8 cellular contexts compared by ENCODE assay signal in the genomic region with DNA sequence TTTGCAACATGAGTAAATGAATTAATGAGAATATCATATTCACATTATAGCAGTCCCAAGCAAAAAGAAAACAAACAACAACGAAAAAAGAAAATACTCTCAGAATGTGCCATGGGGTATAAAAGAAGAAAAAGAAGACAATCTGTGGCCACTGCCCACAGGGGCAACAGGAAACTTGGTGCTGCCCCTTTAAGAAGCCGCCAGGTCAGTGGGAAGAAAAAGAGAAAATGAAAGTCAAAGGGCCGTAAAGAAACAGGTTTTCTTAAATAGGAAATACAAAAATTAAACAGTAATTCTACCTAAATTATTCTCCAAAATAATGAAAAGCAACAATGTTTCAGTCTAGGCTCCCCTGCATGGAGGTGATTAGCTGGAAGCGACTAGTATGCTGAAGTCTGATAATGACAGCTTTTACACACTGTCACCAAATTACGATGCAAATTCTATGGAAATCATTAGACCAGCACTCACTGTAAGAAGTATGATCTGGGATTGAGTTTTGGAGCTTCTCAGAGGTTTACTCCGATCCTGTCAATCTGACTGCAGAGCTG. TPM values are rescaled to one million over a fixed set of nuclear protein-coding genes. Genes with fewer than 3 reads are reported as not detected.
DNase-seq lines count a peak whose midpoint lies in the region; ATAC-seq and TF ChIP-seq lines count a peak whose summit lies in the region.

No MANE protein-coding gene starts in this region.

- peak overlapping the region; percentile 38 for H3K4me3 ChIP-seq in RWPE2 (ENCODE audit: severe bottlenecking)
- H3K4me3 ChIP-seq in gastroesophageal sphincter: peak overlapping the region; percentile 42 to 51
- peak overlapping the region in 2 of 3 donors; percentile 17 to 20 for H3K4me3 ChIP-seq in thyroid gland (replicated peaks in 1 of 3)

- intact Hi-C loops in thyroid gland (cut with DNase I): no loop called here

- H3K27me3 ChIP-seq in RWPE2 (ENCODE audit: insufficient read depth, poor library complexity, severe bottlenecking): no peaks in the 10 kb centered on the region
- H3K27me3 ChIP-seq in gastroesophageal sphincter: no peaks in the 10 kb centered on the region
- no peaks in the 10 kb centered on the region for H3K27me3 ChIP-seq in thyroid gland

- H3K27ac ChIP-seq in RWPE2 (ENCODE audit: poor library complexity, severe bottlenecking) (no peak overlapping the region), gastroesophageal sphincter (peak overlapping the region in 2 of 4 donors; percentile 28 to 46), thyroid gland (peak overlapping the region in 1 of 3 donors; percentile 29)

- WGBS in gastroesophageal sphincter (ENCODE audit: low coverage in 1 of 2), 2 donors: 39 to 79% methylated on average over 6 of the region's 6 CpGs
- WGBS in thyroid gland, 2 donors: 40 to 51% methylated on average over 6 of the region's 6 CpGs

- TF ChIP-seq POLR2A in gastroesophageal sphincter (IDR thresholded peaks at IDR 0.05) (no peak), thyroid gland (IDR thresholded peaks at IDR 0.05) (no peak)

- ATAC-seq in GM21381 (IDR thresholded peaks at IDR 0.05; ENCODE audit: unreplicated experiment): peak; percentile 55
- ATAC-seq in RWPE2 (ENCODE audit: low read depth): no peak
- no peak for ATAC-seq in gastroesophageal sphincter
- ATAC-seq in GM21360 (IDR thresholded peaks at IDR 0.05; ENCODE audit: unreplicated experiment): no peak

- H3K36me3 ChIP-seq in RWPE2 (ENCODE audit: low read depth) (no peaks in the 10 kb centered on the region), gastroesophageal sphincter (no peaks in the 10 kb centered on the region), thyroid gland (no peaks in the 10 kb centered on the region)

- no peak for TF ChIP-seq CTCF in RWPE2 (IDR thresholded peaks at IDR 0.05; ENCODE audit: poor library complexity, severe bottlenecking)
- no peak for TF ChIP-seq CTCF in gastroesophageal sphincter (IDR thresholded peaks at IDR 0.05)
- no peak for TF ChIP-seq CTCF in thyroid gland (IDR thresholded peaks at IDR 0.05)

- DNase-seq in CD1c-positive myeloid dendritic cell (ENCODE audit: extremely low spot score) (peak; percentile 33), RWPE2 (ENCODE audit: low spot score) (no peak), thyroid gland (no peak), hippocampal formation (lab: John Stamatoyannopoulos, UW) (no peak), HCEC 1CT (no peak)

- no peak for TF ChIP-seq EP300 in gastroesophageal sphincter (IDR thresholded peaks at IDR 0.05)

- H3K9me3 ChIP-seq in RWPE2 (ENCODE audit: severe bottlenecking) (no peaks in the 10 kb centered on the region), gastroesophageal sphincter (no peaks in the 10 kb centered on the region), thyroid gland (no peaks in the 10 kb centered on the region)

- H3K4me1 ChIP-seq in RWPE2 (ENCODE audit: insufficient read depth, poor library complexity, severe bottlenecking) (peaks cover 22% of the 10 kb centered on the region), gastroesophageal sphincter (no peaks in the 10 kb centered on the region), thyroid gland (peaks cover 0 to 10% of the 10 kb centered on the region in 2 donors)

RNA-seq across cellular contexts. Expression of gene GMDS, which starts 23.6 kb away (rescaled TPM):
- 10 to 100 TPM in 1 of 4 donors, 1 to 10 TPM in 3; 5.0 to 14.7 (median 6.4) TPM for total RNA-seq in gastroesophageal sphincter
- 10 to 100 TPM in 3 of 4 donors, 1 to 10 TPM in 1; 9.5 to 32.8 (median 22.4) TPM for total RNA-seq in thyroid gland
